Comparison of ENCODE assay signal across 10 cellular contexts in the genomic region with DNA sequence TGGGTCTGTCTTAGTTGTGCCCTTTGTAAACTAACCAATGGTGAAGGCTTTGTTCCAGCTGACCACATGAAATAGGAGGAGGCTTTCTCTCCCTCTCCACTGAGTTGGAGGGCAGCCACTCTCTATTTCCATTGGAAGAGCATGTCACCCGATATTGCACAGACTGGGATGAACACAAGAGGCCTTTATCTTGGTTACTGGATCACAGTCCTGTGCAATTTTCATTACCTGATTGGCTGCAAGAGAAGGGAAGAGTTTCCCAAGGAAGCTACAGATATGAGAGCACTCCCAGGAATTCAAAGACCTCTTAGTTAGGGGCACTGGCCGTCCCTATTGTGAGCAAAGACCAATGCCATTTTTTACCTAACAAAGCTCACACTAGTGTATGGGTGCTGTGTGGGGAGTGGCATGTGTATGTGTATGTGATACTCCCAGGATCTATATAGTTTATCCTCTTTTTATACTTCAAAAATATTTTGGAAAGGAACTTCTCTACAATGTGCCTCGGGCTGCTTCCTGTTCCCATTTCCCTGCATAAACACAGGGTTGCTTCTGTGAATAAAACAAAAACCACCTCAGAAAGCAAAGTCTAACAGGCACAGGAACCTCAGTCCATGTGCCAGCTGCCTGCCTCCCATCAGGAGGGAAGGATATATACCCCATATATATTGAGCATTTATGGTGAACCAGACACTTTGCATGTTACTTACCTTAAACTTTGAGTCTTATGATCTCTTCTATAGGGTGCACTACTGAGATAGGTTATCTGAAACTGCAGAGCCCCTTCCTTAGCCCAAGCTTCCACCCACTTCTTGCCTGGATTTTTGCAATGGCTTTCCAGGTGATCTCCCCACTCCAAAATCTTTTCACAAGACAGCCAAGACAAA.
A peak's percentile ranks its signal among the peaks of the same experiment; 100 is the strongest.
DNase-seq lines count a peak whose midpoint lies in the region; FAIRE-seq and TF ChIP-seq lines count a peak whose summit lies in the region.
"Had no signal": no experiment of that assay in that cellular context is flagged by ENCODE, and none has a peak within 500 bp of the region (broad histone marks: within the 10 kb centered on the region; RNA-seq: fewer than 3 reads in every experiment).

No MANE protein-coding gene starts in this region.

- H3K27me3 ChIP-seq in BE2C = no peaks in the 10 kb centered on the region

- TF ChIP-seq CTCF in AG10803 (conservative IDR thresholded peaks at IDR 0.05; ENCODE audit: low read length) (no peak), BE2C (IDR thresholded peaks at IDR 0.05; ENCODE audit: low read depth, low read length) (no peak)

- H3K36me3 ChIP-seq in BE2C = no peaks in the 10 kb centered on the region

- no peaks in the 10 kb centered on the region for H3K9me3 ChIP-seq in BE2C

- no peak overlapping the region for H3K4me3 ChIP-seq in AG10803 (ENCODE audit: low read length)
- H3K4me3 ChIP-seq in BE2C (ENCODE audit: low read depth, low read length) = no peak overlapping the region

- peak; percentile 87 for DNase-seq in AG10803 (ENCODE audit: low read depth)
- DNase-seq in HuH-7 (ENCODE audit: low spot score) = peak; percentile 18
- peak in 47 of 56 donors; percentile 3 to 86 (median 59) for DNase-seq in amygdala (lab: John Stamatoyannopoulos, UW)
- DNase-seq in inferior parietal cortex (ENCODE audit: extremely low spot score) = peak; percentile 86
- DNase-seq in BE2C = no peak
- no peak for DNase-seq in AML-193 (lab: John Stamatoyannopoulos, UW)
- DNase-seq in GM19239 (ENCODE audit: insufficient read length, low spot score) = no peak
- no peak for DNase-seq in activated CD8-positive, alpha-beta memory T cell treated with anti-CD3 and anti-CD28 coated beads, Interleukin-2, amount 50 U/mL, for 4 hours
- DNase-seq: naive B cell; stimulated activated naive CD4-positive, alpha-beta T cell treated with Interleukin-2 at 50 U/mL for 16 hours had no signal

- no peak for FAIRE-seq in GM19239 (lab: Jason Lieb, UNC)

- H3K4me1 ChIP-seq in BE2C = no peaks in the 10 kb centered on the region

Comparison
In these comparisons a context has a peak if more than half of its experiments do, and no peak if none do; other contexts are left out.
1. DNase-seq: peak in AG10803 (single experiment), HuH-7 (single experiment), amygdala (47 of 56) and inferior parietal cortex (single experiment); none in BE2C (single experiment), AML-193 (0 of 2), GM19239 (single experiment) and activated CD8-positive, alpha-beta memory T cell treated with anti-CD3 and anti-CD28 coated beads, Interleukin-2, amount 50 U/mL, for 4 hours (single experiment).